25 cellular contexts compared by ENCODE assay signal in genomic region chr11:69718912-69719311, GRCh38. TPM values are rescaled to one million over a fixed set of nuclear protein-coding genes. Genes with fewer than 3 reads are reported as not detected.
"Had no signal": no experiment of that assay in that cellular context is flagged by ENCODE, and none has a peak within 500 bp of the region (broad histone marks: within the 10 kb centered on the region; RNA-seq: fewer than 3 reads in every experiment).

No MANE protein-coding gene starts in this region.

- ATAC-seq: activated CD4-positive, CD25-positive, alpha-beta regulatory T cell treated with anti-CD3 and anti-CD28 coated beads, Interleukin-2, amount 50 U/mL, for 24 hours had no signal

- H3K9me3 Mint-ChIP-seq: activated CD8-positive, alpha-beta T cell treated with anti-CD3 and anti-CD28 coated beads for 36 hours; activated naive CD4-positive, alpha-beta T cell treated with anti-CD3 and anti-CD28 coated beads, Interleukin-2, amount 10 ng/mL, durations not matched to agents 7 days and 5 days; activated naive CD8-positive, alpha-beta T cell treated with anti-CD3 and anti-CD28 coated beads for 36 hours; activated T-cell treated with anti-CD3 and anti-CD28 coated beads, Interleukin-2, amount 50 U/mL, for 72 hours; activated T-helper 2 cell treated with anti-CD3 and anti-CD28 coated beads, Interferon-gamma antibody, Interleukin-2, Interleukin-4, amounts not matched to agents 10 μg/mL and 5 μg/mL and 100 μg/mL, durations not matched to agents 14 hours and 24 hours and 36 hours had no signal

- H3K4me3 ChIP-seq: MG63, Peyer's patch, SJCRH30 had no signal

- H3K27ac Mint-ChIP-seq: activated CD8-positive, alpha-beta T cell treated with anti-CD3 and anti-CD28 coated beads for 36 hours; activated naive CD4-positive, alpha-beta T cell treated with anti-CD3 and anti-CD28 coated beads, Interleukin-2, amount 10 ng/mL, durations not matched to agents 7 days and 5 days; activated naive CD8-positive, alpha-beta T cell treated with anti-CD3 and anti-CD28 coated beads for 36 hours; activated T-cell treated with anti-CD3 and anti-CD28 coated beads, Interleukin-2, amount 50 U/mL, for 72 hours; activated T-helper 2 cell treated with anti-CD3 and anti-CD28 coated beads, Interferon-gamma antibody, Interleukin-2, Interleukin-4, amounts not matched to agents 10 μg/mL and 5 μg/mL and 100 μg/mL, durations not matched to agents 14 hours and 24 hours and 36 hours had no signal

- H3K4me1 ChIP-seq: Peyer's patch, SJCRH30 had no signal

- H3K4me3 Mint-ChIP-seq: activated CD8-positive, alpha-beta T cell treated with anti-CD3 and anti-CD28 coated beads for 36 hours; activated naive CD4-positive, alpha-beta T cell treated with anti-CD3 and anti-CD28 coated beads, Interleukin-2, amount 10 ng/mL, durations not matched to agents 7 days and 5 days; activated naive CD8-positive, alpha-beta T cell treated with anti-CD3 and anti-CD28 coated beads for 36 hours; activated T-cell treated with anti-CD3 and anti-CD28 coated beads, Interleukin-2, amount 50 U/mL, for 72 hours had no signal

- H3K4me1 Mint-ChIP-seq: activated naive CD4-positive, alpha-beta T cell treated with anti-CD3 and anti-CD28 coated beads, Interleukin-2, amount 10 ng/mL, durations not matched to agents 7 days and 5 days; activated naive CD8-positive, alpha-beta T cell treated with anti-CD3 and anti-CD28 coated beads for 36 hours had no signal

- H3K36me3 ChIP-seq: MG63, Peyer's patch, SJCRH30 had no signal

- H3K9ac ChIP-seq: SK-N-SH had no signal

- H3K27ac ChIP-seq: Peyer's patch, RWPE1, SJCRH30, VCaP had no signal

- H3K36me3 Mint-ChIP-seq: activated naive CD4-positive, alpha-beta T cell treated with anti-CD3 and anti-CD28 coated beads, Interleukin-2, amount 10 ng/mL, durations not matched to agents 7 days and 5 days; activated naive CD8-positive, alpha-beta T cell treated with anti-CD3 and anti-CD28 coated beads for 36 hours had no signal

- DNase-seq: activated CD4-positive, alpha-beta T cell treated with anti-CD3 and anti-CD28 coated beads for 4 hours; activated CD8-positive, alpha-beta memory T cell treated with anti-CD3 and anti-CD28 coated beads, Interleukin-2, amount 50 U/mL, for 4 hours; activated gamma-delta T cell treated with Interleukin-2 at 50 U/mL for 16 hours; activated naive CD4-positive, alpha-beta T cell treated with anti-CD3 and anti-CD28 coated beads, Interleukin-2, amount 10 ng/mL, durations not matched to agents 7 days and 5 days; cerebellar nuclear complex; MG63; NCI-H1417 treated with DMSO at 0.1 percent for 48 hours; NCI-H2029; NCI-H510A treated with DMSO at 0.1 percent for 48 hours; NK-92 treated with Interleukin-12 subunit alpha and Interleukin-12 subunit beta, amount 100 ng/mL, for 24 hours; Peyer's patch; T-helper 1 cell had no signal

- H3K4me2 ChIP-seq: SK-N-SH had no signal

- H3K9me3 ChIP-seq: MG63, Peyer's patch, SJCRH30, SK-N-SH had no signal

RNA-seq across cellular contexts. Expression of gene FGF19, which starts 15.1 kb away (rescaled TPM):
- total RNA-seq: activated CD8-positive, alpha-beta T cell treated with anti-CD3 and anti-CD28 coated beads for 36 hours; activated naive CD8-positive, alpha-beta T cell treated with anti-CD3 and anti-CD28 coated beads for 36 hours; activated T-helper 2 cell treated with anti-CD3 and anti-CD28 coated beads, Interferon-gamma antibody, Interleukin-2, Interleukin-4, amounts not matched to agents 10 μg/mL and 5 μg/mL and 100 μg/mL, durations not matched to agents 14 hours and 24 hours and 36 hours; cardiac septum; Right ventricle myocardium superior; SJCRH30; T-helper 2 cell treated with Interferon-gamma antibody and Interleukin-4, amounts not matched to agents 100 ng/mL and 5 ng/mL, for 36 hours had no signal
- polyA plus RNA-seq: adipose tissue, SK-N-SH had no signal

RNA-seq across cellular contexts. Expression of gene FGF4, which starts 56.2 kb away (rescaled TPM):
- total RNA-seq: activated CD8-positive, alpha-beta T cell treated with anti-CD3 and anti-CD28 coated beads for 36 hours; activated naive CD8-positive, alpha-beta T cell treated with anti-CD3 and anti-CD28 coated beads for 36 hours; activated T-cell treated with anti-CD3 and anti-CD28 coated beads, Interleukin-2, amount 50 U/mL, for 72 hours; activated T-helper 2 cell treated with anti-CD3 and anti-CD28 coated beads, Interferon-gamma antibody, Interleukin-2, Interleukin-4, amounts not matched to agents 10 μg/mL and 5 μg/mL and 100 μg/mL, durations not matched to agents 14 hours and 24 hours and 36 hours; cardiac septum; Peyer's patch; Right ventricle myocardium superior; SJCRH30; T-helper 2 cell treated with Interferon-gamma antibody and Interleukin-4, amounts not matched to agents 100 ng/mL and 5 ng/mL, for 36 hours had no signal
- polyA plus RNA-seq: adipose tissue, SK-N-SH had no signal
